1 cellular context compared by ENCODE assay signal in the genomic region with DNA sequence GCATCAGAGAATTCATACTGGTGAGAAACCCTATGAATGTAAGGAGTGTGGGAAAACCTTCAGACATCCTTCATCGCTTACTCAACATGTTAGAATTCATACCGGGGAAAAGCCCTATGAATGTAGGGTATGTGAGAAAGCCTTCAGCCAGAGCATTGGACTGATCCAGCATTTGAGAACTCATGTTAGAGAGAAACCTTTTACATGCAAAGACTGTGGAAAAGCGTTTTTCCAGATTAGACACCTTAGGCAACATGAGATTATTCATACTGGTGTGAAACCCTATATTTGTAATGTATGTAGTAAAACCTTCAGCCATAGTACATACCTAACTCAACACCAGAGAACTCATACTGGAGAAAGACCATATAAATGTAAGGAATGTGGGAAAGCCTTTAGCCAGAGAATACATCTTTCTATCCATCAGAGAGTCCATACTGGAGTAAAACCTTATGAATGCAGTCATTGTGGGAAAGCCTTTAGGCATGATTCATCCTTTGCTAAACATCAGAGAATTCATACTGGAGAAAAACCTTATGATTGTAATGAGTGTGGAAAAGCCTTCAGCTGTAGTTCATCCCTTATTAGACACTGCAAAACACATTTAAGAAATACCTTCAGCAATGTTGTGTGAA.
TF ChIP-seq lines count a peak whose summit lies in the region.

No MANE protein-coding gene starts in this region.

TF ChIP-seq in K562, 482 proteins besides CTCF, POLR2A, EP300 and RAD21 (continued from another document and continues in another):
- TF ChIP-seq, protein P1, sequence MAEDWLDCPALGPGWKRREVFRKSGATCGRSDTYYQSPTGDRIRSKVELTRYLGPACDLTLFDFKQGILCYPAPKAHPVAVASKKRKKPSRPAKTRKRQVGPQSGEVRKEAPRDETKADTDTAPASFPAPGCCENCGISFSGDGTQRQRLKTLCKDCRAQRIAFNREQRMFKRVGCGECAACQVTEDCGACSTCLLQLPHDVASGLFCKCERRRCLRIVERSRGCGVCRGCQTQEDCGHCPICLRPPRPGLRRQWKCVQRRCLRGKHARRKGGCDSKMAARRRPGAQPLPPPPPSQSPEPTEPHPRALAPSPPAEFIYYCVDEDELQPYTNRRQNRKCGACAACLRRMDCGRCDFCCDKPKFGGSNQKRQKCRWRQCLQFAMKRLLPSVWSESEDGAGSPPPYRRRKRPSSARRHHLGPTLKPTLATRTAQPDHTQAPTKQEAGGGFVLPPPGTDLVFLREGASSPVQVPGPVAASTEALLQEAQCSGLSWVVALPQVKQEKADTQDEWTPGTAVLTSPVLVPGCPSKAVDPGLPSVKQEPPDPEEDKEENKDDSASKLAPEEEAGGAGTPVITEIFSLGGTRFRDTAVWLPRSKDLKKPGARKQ (CRISPR knock-in tag; IDR thresholded peaks at IDR 0.05) = peak; percentile 88; the same call in 1 of the 2 replicates
- TF ChIP-seq, protein P2, sequence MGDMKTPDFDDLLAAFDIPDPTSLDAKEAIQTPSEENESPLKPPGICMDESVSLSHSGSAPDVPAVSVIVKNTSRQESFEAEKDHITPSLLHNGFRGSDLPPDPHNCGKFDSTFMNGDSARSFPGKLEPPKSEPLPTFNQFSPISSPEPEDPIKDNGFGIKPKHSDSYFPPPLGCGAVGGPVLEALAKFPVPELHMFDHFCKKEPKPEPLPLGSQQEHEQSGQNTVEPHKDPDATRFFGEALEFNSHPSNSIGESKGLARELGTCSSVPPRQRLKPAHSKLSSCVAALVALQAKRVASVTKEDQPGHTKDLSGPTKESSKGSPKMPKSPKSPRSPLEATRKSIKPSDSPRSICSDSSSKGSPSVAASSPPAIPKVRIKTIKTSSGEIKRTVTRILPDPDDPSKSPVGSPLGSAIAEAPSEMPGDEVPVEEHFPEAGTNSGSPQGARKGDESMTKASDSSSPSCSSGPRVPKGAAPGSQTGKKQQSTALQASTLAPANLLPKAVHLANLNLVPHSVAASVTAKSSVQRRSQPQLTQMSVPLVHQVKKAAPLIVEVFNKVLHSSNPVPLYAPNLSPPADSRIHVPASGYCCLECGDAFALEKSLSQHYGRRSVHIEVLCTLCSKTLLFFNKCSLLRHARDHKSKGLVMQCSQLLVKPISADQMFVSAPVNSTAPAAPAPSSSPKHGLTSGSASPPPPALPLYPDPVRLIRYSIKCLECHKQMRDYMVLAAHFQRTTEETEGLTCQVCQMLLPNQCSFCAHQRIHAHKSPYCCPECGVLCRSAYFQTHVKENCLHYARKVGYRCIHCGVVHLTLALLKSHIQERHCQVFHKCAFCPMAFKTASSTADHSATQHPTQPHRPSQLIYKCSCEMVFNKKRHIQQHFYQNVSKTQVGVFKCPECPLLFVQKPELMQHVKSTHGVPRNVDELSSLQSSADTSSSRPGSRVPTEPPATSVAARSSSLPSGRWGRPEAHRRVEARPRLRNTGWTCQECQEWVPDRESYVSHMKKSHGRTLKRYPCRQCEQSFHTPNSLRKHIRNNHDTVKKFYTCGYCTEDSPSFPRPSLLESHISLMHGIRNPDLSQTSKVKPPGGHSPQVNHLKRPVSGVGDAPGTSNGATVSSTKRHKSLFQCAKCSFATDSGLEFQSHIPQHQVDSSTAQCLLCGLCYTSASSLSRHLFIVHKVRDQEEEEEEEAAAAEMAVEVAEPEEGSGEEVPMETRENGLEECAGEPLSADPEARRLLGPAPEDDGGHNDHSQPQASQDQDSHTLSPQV (IDR thresholded peaks at IDR 0.05) = no peak
- TF ChIP-seq MCM3 (IDR thresholded peaks at IDR 0.05) (no peak), CEBPB (tag; IDR thresholded peaks at IDR 0.05) (no peak), KLF10 (CRISPR knock-in tag; IDR thresholded peaks at IDR 0.05) (no peak), ZNF212 (CRISPR knock-in tag; IDR thresholded peaks at IDR 0.05) (no peak), TRIM24 (IDR thresholded peaks at IDR 0.05) (peak in 1 of 2 experiments; percentile 88; a peak in 2 of 4 replicates), RCOR1 (IDR thresholded peaks at IDR 0.05; ENCODE audit: borderline replicate concordance in 1 of 2, low read depth in 2 of 2, low read length in 2 of 2) (no peak), POLR3A (IDR thresholded peaks at IDR 0.05; ENCODE audit: borderline replicate concordance, extremely low read depth, insufficient read depth, insufficient read length) (no peak), ZNF445 (CRISPR knock-in tag; IDR thresholded peaks at IDR 0.05; ENCODE audit: low read depth) (peak; percentile 16; the same call in 1 of the 2 replicates), ZNF311 (CRISPR knock-in tag; IDR thresholded peaks at IDR 0.05) (no peak), PRPF4 (IDR thresholded peaks at IDR 0.05; ENCODE audit: insufficient read depth, low read depth, low read length, poor library complexity, severe bottlenecking) (no peak), ZNF668 (CRISPR knock-in tag; IDR thresholded peaks at IDR 0.05) (no peak), MAFG (tag; conservative IDR thresholded peaks at IDR 0.05) (no peak), TBL1XR1 (IDR thresholded peaks at IDR 0.05; ENCODE audit: low read length in 2 of 2) (no peak), ZFP1 (CRISPR knock-in tag; IDR thresholded peaks at IDR 0.05) (no peak), PTBP1 (IDR thresholded peaks at IDR 0.05; ENCODE audit: low read depth, low read length) (no peak), ZNF586 (CRISPR knock-in tag; conservative IDR thresholded peaks at IDR 0.05) (no peak), BRCA1 (IDR thresholded peaks at IDR 0.05) (no peak), BRCA1 (CRISPR knock-in tag; IDR thresholded peaks at IDR 0.05) (no peak), MTA1 (IDR thresholded peaks at IDR 0.05; ENCODE audit: borderline replicate concordance) (no peak), CBX5 (IDR thresholded peaks at IDR 0.05; ENCODE audit: borderline replicate concordance, low read depth) (peak; percentile 35; the same call in 1 of the 2 replicates), KDM1A (IDR thresholded peaks at IDR 0.05) (no peak), ZNF780A (CRISPR knock-in tag; IDR thresholded peaks at IDR 0.05) (no peak), HCFC1 (IDR thresholded peaks at IDR 0.05; ENCODE audit: low read depth, low read length) (no peak), DDX20 (tag; IDR thresholded peaks at IDR 0.05; ENCODE audit: low read depth) (no peak), CBFB (CRISPR knock-in tag; IDR thresholded peaks at IDR 0.05) (no peak), FIP1L1 (IDR thresholded peaks at IDR 0.05; ENCODE audit: low read depth, low read length, poor library complexity, severe bottlenecking) (no peak), NCOA1 (IDR thresholded peaks at IDR 0.05; ENCODE audit: low read depth) (no peak), RFX7 (CRISPR knock-in tag; IDR thresholded peaks at IDR 0.05) (no peak), RBM25 (IDR thresholded peaks at IDR 0.05; ENCODE audit: low read depth, low read length, severe bottlenecking) (peak; percentile 53), XRCC4 (IDR thresholded peaks at IDR 0.05; ENCODE audit: extremely low read depth, insufficient read depth, insufficient read length) (no peak), FOXK2 (conservative IDR thresholded peaks at IDR 0.05 in 1 of 2, IDR thresholded peaks at IDR 0.05 in 1 of 2; ENCODE audit: low read depth in 2 of 2) (no peak), TEAD4 (IDR thresholded peaks at IDR 0.05; ENCODE audit: low read length) (peak; percentile 17; the same call in 1 of the 2 replicates), TEAD4 (CRISPR knock-in tag; IDR thresholded peaks at IDR 0.05; ENCODE audit: borderline replicate concordance) (no peak), FOXM1 (IDR thresholded peaks at IDR 0.05; ENCODE audit: low read depth) (no peak), FOXM1 (CRISPR knock-in tag; IDR thresholded peaks at IDR 0.05; ENCODE audit: low read depth) (no peak), SUPT5H (IDR thresholded peaks at IDR 0.05) (no peak), SMARCC2 (IDR thresholded peaks at IDR 0.05; ENCODE audit: low read depth) (no peak), POU5F1 (IDR thresholded peaks at IDR 0.05; ENCODE audit: borderline replicate concordance, low read depth, low read length, partially characterized antibody) (no peak), PHF8 (IDR thresholded peaks at IDR 0.05; ENCODE audit: borderline replicate concordance, low read length) (no peak), FOXK1 (CRISPR knock-in tag; IDR thresholded peaks at IDR 0.05; ENCODE audit: borderline replicate concordance) (no peak), SMARCA4 (IDR thresholded peaks at IDR 0.05) (no peak)
- TF ChIP-seq, protein P3, sequence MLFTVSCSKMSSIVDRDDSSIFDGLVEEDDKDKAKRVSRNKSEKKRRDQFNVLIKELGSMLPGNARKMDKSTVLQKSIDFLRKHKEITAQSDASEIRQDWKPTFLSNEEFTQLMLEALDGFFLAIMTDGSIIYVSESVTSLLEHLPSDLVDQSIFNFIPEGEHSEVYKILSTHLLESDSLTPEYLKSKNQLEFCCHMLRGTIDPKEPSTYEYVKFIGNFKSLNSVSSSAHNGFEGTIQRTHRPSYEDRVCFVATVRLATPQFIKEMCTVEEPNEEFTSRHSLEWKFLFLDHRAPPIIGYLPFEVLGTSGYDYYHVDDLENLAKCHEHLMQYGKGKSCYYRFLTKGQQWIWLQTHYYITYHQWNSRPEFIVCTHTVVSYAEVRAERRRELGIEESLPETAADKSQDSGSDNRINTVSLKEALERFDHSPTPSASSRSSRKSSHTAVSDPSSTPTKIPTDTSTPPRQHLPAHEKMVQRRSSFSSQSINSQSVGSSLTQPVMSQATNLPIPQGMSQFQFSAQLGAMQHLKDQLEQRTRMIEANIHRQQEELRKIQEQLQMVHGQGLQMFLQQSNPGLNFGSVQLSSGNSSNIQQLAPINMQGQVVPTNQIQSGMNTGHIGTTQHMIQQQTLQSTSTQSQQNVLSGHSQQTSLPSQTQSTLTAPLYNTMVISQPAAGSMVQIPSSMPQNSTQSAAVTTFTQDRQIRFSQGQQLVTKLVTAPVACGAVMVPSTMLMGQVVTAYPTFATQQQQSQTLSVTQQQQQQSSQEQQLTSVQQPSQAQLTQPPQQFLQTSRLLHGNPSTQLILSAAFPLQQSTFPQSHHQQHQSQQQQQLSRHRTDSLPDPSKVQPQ (CRISPR knock-in tag; IDR thresholded peaks at IDR 0.05; ENCODE audit: borderline replicate concordance) = no peak
- TF ChIP-seq, protein P4, sequence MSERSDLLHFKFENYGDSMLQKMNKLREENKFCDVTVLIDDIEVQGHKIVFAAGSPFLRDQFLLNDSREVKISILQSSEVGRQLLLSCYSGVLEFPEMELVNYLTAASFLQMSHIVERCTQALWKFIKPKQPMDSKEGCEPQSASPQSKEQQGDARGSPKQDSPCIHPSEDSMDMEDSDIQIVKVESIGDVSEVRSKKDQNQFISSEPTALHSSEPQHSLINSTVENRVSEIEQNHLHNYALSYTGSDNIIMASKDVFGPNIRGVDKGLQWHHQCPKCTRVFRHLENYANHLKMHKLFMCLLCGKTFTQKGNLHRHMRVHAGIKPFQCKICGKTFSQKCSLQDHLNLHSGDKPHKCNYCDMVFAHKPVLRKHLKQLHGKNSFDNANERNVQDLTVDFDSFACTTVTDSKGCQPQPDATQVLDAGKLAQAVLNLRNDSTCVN (CRISPR knock-in tag; IDR thresholded peaks at IDR 0.05) = no peak
- TF ChIP-seq, protein P5, sequence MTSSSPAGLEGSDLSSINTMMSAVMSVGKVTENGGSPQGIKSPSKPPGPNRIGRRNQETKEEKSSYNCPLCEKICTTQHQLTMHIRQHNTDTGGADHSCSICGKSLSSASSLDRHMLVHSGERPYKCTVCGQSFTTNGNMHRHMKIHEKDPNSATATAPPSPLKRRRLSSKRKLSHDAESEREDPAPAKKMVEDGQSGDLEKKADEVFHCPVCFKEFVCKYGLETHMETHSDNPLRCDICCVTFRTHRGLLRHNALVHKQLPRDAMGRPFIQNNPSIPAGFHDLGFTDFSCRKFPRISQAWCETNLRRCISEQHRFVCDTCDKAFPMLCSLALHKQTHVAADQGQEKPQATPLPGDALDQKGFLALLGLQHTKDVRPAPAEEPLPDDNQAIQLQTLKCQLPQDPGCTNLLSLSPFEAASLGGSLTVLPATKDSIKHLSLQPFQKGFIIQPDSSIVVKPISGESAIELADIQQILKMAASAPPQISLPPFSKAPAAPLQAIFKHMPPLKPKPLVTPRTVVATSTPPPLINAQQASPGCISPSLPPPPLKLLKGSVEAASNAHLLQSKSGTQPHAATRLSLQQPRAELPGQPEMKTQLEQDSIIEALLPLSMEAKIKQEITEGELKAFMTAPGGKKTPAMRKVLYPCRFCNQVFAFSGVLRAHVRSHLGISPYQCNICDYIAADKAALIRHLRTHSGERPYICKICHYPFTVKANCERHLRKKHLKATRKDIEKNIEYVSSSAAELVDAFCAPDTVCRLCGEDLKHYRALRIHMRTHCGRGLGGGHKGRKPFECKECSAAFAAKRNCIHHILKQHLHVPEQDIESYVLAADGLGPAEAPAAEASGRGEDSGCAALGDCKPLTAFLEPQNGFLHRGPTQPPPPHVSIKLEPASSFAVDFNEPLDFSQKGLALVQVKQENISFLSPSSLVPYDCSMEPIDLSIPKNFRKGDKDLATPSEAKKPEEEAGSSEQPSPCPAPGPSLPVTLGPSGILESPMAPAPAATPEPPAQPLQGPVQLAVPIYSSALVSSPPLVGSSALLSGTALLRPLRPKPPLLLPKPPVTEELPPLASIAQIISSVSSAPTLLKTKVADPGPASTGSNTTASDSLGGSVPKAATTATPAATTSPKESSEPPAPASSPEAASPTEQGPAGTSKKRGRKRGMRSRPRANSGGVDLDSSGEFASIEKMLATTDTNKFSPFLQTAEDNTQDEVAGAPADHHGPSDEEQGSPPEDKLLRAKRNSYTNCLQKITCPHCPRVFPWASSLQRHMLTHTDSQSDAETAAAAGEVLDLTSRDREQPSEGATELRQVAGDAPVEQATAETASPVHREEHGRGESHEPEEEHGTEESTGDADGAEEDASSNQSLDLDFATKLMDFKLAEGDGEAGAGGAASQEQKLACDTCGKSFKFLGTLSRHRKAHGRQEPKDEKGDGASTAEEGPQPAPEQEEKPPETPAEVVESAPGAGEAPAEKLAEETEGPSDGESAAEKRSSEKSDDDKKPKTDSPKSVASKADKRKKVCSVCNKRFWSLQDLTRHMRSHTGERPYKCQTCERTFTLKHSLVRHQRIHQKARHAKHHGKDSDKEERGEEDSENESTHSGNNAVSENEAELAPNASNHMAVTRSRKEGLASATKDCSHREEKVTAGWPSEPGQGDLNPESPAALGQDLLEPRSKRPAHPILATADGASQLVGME (CRISPR knock-in tag; IDR thresholded peaks at IDR 0.05) = no peak
- TF ChIP-seq, protein P6, sequence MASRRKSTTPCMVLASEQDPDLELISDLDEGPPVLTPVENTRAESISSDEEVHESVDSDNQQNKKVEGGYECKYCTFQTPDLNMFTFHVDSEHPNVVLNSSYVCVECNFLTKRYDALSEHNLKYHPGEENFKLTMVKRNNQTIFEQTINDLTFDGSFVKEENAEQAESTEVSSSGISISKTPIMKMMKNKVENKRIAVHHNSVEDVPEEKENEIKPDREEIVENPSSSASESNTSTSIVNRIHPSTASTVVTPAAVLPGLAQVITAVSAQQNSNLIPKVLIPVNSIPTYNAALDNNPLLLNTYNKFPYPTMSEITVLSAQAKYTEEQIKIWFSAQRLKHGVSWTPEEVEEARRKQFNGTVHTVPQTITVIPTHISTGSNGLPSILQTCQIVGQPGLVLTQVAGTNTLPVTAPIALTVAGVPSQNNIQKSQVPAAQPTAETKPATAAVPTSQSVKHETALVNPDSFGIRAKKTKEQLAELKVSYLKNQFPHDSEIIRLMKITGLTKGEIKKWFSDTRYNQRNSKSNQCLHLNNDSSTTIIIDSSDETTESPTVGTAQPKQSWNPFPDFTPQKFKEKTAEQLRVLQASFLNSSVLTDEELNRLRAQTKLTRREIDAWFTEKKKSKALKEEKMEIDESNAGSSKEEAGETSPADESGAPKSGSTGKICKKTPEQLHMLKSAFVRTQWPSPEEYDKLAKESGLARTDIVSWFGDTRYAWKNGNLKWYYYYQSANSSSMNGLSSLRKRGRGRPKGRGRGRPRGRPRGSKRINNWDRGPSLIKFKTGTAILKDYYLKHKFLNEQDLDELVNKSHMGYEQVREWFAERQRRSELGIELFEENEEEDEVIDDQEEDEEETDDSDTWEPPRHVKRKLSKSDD (conservative IDR thresholded peaks at IDR 0.05; ENCODE audit: low read length) = no peak
